ENCODE assay signal across 17 cellular contexts in genomic region chr18:21327101-21327500, GRCh38.
"Had no signal": no experiment of that assay in that cellular context is flagged by ENCODE, and none has a peak within 500 bp of the region (broad histone marks: within the 10 kb centered on the region; RNA-seq: fewer than 3 reads in every experiment).

No MANE protein-coding gene starts in this region.

- H3K4me1 Mint-ChIP-seq: activated naive CD4-positive, alpha-beta T cell treated with anti-CD3 and anti-CD28 coated beads, Interleukin-2, amount 50 U/mL, for 24 hours; naive B cell had no signal

- H3K9me3 Mint-ChIP-seq: activated naive CD4-positive, alpha-beta T cell treated with anti-CD3 and anti-CD28 coated beads, Interleukin-2, amount 50 U/mL, for 24 hours; activated T-cell treated with anti-CD3 and anti-CD28 coated beads, Interleukin-2, amount 50 U/mL, for 24 hours; effector memory CD8-positive, alpha-beta T cell had no signal

- H3K27ac Mint-ChIP-seq: activated naive CD4-positive, alpha-beta T cell treated with anti-CD3 and anti-CD28 coated beads, Interleukin-2, amount 50 U/mL, for 24 hours; activated T-cell treated with anti-CD3 and anti-CD28 coated beads, Interleukin-2, amount 50 U/mL, for 24 hours; effector memory CD8-positive, alpha-beta T cell; naive B cell had no signal

- H3K4me3 Mint-ChIP-seq: activated naive CD4-positive, alpha-beta T cell treated with anti-CD3 and anti-CD28 coated beads, Interleukin-2, amount 50 U/mL, for 24 hours; activated T-cell treated with anti-CD3 and anti-CD28 coated beads, Interleukin-2, amount 50 U/mL, for 24 hours; effector memory CD8-positive, alpha-beta T cell; naive B cell had no signal

- H3K4me1 ChIP-seq: body of pancreas, uterus had no signal

- H3K79me2 ChIP-seq: hepatocyte had no signal

- H3K36me3 ChIP-seq: neutrophil, right atrium auricular region, thyroid gland, uterus had no signal

- H3K9me3 ChIP-seq: body of pancreas, neutrophil, right atrium auricular region, thyroid gland, uterus had no signal

- DNase-seq: activated CD4-positive, alpha-beta T cell treated with anti-CD3 and anti-CD28 coated beads, Interleukin-2, amount 50 U/mL, for 4 hours; activated CD4-positive, CD25-positive, alpha-beta regulatory T cell treated with anti-CD3 and anti-CD28 coated beads, Interleukin-2, amount 50 U/mL, for 72 hours; activated effector memory CD4-positive, alpha-beta T cell treated with Interleukin-2 at 50 U/mL for 16 hours; activated T-cell treated with anti-CD3 and anti-CD28 coated beads, Interleukin-2, amount 50 U/mL, for 24 hours; amniotic stem cell; body of pancreas; effector memory CD8-positive, alpha-beta T cell; midbrain; naive B cell; posterior cingulate gyrus; thyroid gland; uterus had no signal

- H2AFZ ChIP-seq: hepatocyte had no signal

- H3K36me3 Mint-ChIP-seq: activated naive CD4-positive, alpha-beta T cell treated with anti-CD3 and anti-CD28 coated beads, Interleukin-2, amount 50 U/mL, for 24 hours; naive B cell had no signal

- ATAC-seq: body of pancreas; effector memory CD8-positive, alpha-beta T cell had no signal

- H3K4me3 ChIP-seq: body of pancreas, hepatocyte, right atrium auricular region, skin epidermis, thyroid gland, uterus had no signal

- H3K4me2 ChIP-seq: hepatocyte had no signal

- H3K27ac ChIP-seq: body of pancreas, hepatocyte, neutrophil, right atrium auricular region, skin epidermis, thyroid gland, uterus had no signal

- H3K27me3 ChIP-seq: body of pancreas, hepatocyte, neutrophil, right atrium auricular region, thyroid gland, uterus had no signal
